ENCODE assay signal across 8 cellular contexts in the genomic region with DNA sequence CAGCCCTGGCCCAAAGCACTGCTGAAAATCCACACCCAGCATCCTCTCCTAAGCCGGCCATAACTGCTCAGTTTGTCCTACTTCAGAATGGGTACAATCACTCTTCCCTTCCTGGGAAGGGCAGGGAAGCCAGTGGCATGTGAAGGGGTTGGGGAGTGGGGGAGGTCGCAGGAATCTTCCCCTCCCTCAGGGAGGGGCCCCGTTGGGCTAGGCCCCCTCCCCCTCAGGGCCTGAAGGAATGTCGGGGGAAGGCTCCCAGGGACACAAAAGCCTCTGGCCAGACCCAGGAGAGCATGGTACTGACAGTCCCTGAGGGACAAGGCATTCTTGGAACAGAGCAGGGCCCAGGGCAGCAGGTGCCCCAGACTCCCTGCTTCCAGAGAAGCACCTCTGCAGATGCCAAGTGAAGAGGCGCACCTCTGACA. TPM values are rescaled to one million over a fixed set of nuclear protein-coding genes. Genes with fewer than 3 reads are reported as not detected.
DNase-seq lines count a peak whose midpoint lies in the region; ATAC-seq, FAIRE-seq and TF ChIP-seq lines count a peak whose summit lies in the region.

No MANE protein-coding gene starts in this region.

- peak overlapping the region; percentile 100 for H3K4me3 Mint-ChIP-seq in activated CD4-positive, alpha-beta T cell treated with anti-CD3 and anti-CD28 coated beads, Interleukin-2, amount 10 ng/mL, durations not matched to agents 24 days and 14 days
- peak overlapping the region; percentile 94 for H3K4me3 Mint-ChIP-seq in activated naive CD8-positive, alpha-beta T cell treated with anti-CD3 and anti-CD28 coated beads, Interleukin-2, amount 10 ng/mL, durations not matched to agents 7 days and 5 days

- H3K9me1 ChIP-seq in keratinocyte (ENCODE audit: control insufficient read depth, extremely low read depth, insufficient read depth, low read length): no peaks in the 10 kb centered on the region

- H2AFZ ChIP-seq in keratinocyte (ENCODE audit: control insufficient read depth, low read length): no peak overlapping the region

- H3K79me2 ChIP-seq in keratinocyte (ENCODE audit: control insufficient read depth, insufficient read depth, low read length): peaks cover 59% of the 10 kb centered on the region

- no peak for DNase-seq in activated CD4-positive, alpha-beta T cell treated with anti-CD3 and anti-CD28 coated beads, Interleukin-2, amount 10 ng/mL, durations not matched to agents 24 days and 14 days
- DNase-seq in activated CD4-positive, alpha-beta T cell treated with anti-CD3 and anti-CD28 coated beads for 4 hours: no peak
- no peak for DNase-seq in activated naive CD8-positive, alpha-beta T cell treated with anti-CD3 and anti-CD28 coated beads, Interleukin-2, amount 10 ng/mL, durations not matched to agents 7 days and 5 days
- DNase-seq in keratinocyte (ENCODE audit: low read depth, low spot score) (no peak), suprapubic skin (ENCODE audit: low spot score in 2 of 2) (no peak), NCI-H526 treated with DMSO at 0.1 percent for 48 hours (lab: John Stamatoyannopoulos, UW) (no peak), putamen (ENCODE audit: low spot score) (no peak)

- H3K36me3 ChIP-seq in keratinocyte (ENCODE audit: control insufficient read depth in 2 of 2, extremely low read depth in 1 of 2, insufficient read depth in 2 of 2, low read length in 2 of 2) (peaks cover 19 to 26% of the 10 kb centered on the region in 2 experiments), suprapubic skin (peaks cover 40% of the 10 kb centered on the region)

- H3K9me3 ChIP-seq in keratinocyte (ENCODE audit: control insufficient read depth, low read depth, low read length): no peaks in the 10 kb centered on the region
- H3K9me3 ChIP-seq in suprapubic skin: no peaks in the 10 kb centered on the region

- no peak for ATAC-seq in activated naive CD8-positive, alpha-beta T cell treated with anti-CD3 and anti-CD28 coated beads, Interleukin-2, amount 10 ng/mL, durations not matched to agents 7 days and 5 days (ENCODE audit: low read depth)
- no peak for ATAC-seq in GM19397 (IDR thresholded peaks at IDR 0.05; ENCODE audit: unreplicated experiment)

- dilution Hi-C loops in keratinocyte (cut with MboI; ENCODE audit: extremely low pct_ligation_motif_present, low sequenced_read_pairs): no loop called here

- peaks cover 49% of the 10 kb centered on the region for H3K36me3 Mint-ChIP-seq in activated CD4-positive, alpha-beta T cell treated with anti-CD3 and anti-CD28 coated beads, Interleukin-2, amount 10 ng/mL, durations not matched to agents 24 days and 14 days (ENCODE audit: low read depth)
- H3K36me3 Mint-ChIP-seq in activated naive CD8-positive, alpha-beta T cell treated with anti-CD3 and anti-CD28 coated beads, Interleukin-2, amount 10 ng/mL, durations not matched to agents 7 days and 5 days: peaks cover 28% of the 10 kb centered on the region

- H3K9me3 Mint-ChIP-seq in activated CD4-positive, alpha-beta T cell treated with anti-CD3 and anti-CD28 coated beads, Interleukin-2, amount 10 ng/mL, durations not matched to agents 24 days and 14 days: no peaks in the 10 kb centered on the region
- H3K9me3 Mint-ChIP-seq in activated naive CD8-positive, alpha-beta T cell treated with anti-CD3 and anti-CD28 coated beads, Interleukin-2, amount 10 ng/mL, durations not matched to agents 7 days and 5 days: no peaks in the 10 kb centered on the region

- H4K20me1 ChIP-seq in keratinocyte (ENCODE audit: control insufficient read depth, extremely low read depth, insufficient read depth, low read length): peaks cover 3% of the 10 kb centered on the region

- WGBS in suprapubic skin: 34% methylated on average over 2 of the region's 5 CpGs

- H3K4me2 ChIP-seq in keratinocyte (ENCODE audit: control insufficient read depth, extremely low read depth, insufficient read depth, low read depth, low read length): peak overlapping the region; percentile 99

- H3K27ac Mint-ChIP-seq in activated CD4-positive, alpha-beta T cell treated with anti-CD3 and anti-CD28 coated beads, Interleukin-2, amount 10 ng/mL, durations not matched to agents 24 days and 14 days: peak overlapping the region; percentile 90
- peak overlapping the region; percentile 86 for H3K27ac Mint-ChIP-seq in activated naive CD8-positive, alpha-beta T cell treated with anti-CD3 and anti-CD28 coated beads, Interleukin-2, amount 10 ng/mL, durations not matched to agents 7 days and 5 days

- POLR2A ChIA-PET in activated naive CD8-positive, alpha-beta T cell treated with anti-CD3 and anti-CD28 coated beads, Interleukin-2, amount 10 ng/mL, durations not matched to agents 7 days and 5 days (lab: Charles Lee): interaction anchor here (0.7 to 3.6 kb wide), 3 partner anchors 8 to 283 kb away, joined by 3 to 47 read pairs (median 37); a partner anchor contains a TSS

- peaks cover 38% of the 10 kb centered on the region for H3K4me1 Mint-ChIP-seq in activated CD4-positive, alpha-beta T cell treated with anti-CD3 and anti-CD28 coated beads, Interleukin-2, amount 10 ng/mL, durations not matched to agents 24 days and 14 days
- peaks cover 37% of the 10 kb centered on the region for H3K4me1 Mint-ChIP-seq in activated naive CD8-positive, alpha-beta T cell treated with anti-CD3 and anti-CD28 coated beads, Interleukin-2, amount 10 ng/mL, durations not matched to agents 7 days and 5 days

- H3K9ac ChIP-seq in keratinocyte (ENCODE audit: control insufficient read depth, extremely low read depth, insufficient read depth, low read length): peak overlapping the region; percentile 82

- peak overlapping the region; percentile 67 to 92 (median 79) for H3K4me3 ChIP-seq in keratinocyte (ENCODE audit: control insufficient read depth in 2 of 3, extremely low read depth in 1 of 3, insufficient read depth in 2 of 3, low read depth in 1 of 3, low read length in 3 of 3)
- H3K4me3 ChIP-seq in suprapubic skin: peak overlapping the region; percentile 80

- intact Hi-C loops in activated CD4-positive, alpha-beta T cell treated with anti-CD3 and anti-CD28 coated beads, Interleukin-2, amount 10 ng/mL, durations not matched to agents 24 days and 14 days (cut with micrococcal nuclease): loop anchor here (5.0 to 10.0 kb wide), 4 partner anchors 194 to 608 kb away; a partner anchor contains a TSS

- H3K4me1 ChIP-seq in keratinocyte (ENCODE audit: control insufficient read depth, extremely low read depth, insufficient read depth, low read length) (peaks cover 45% of the 10 kb centered on the region), suprapubic skin (peaks cover 38% of the 10 kb centered on the region)

- no peaks in the 10 kb centered on the region for H3K27me3 Mint-ChIP-seq in activated CD4-positive, alpha-beta T cell treated with anti-CD3 and anti-CD28 coated beads, Interleukin-2, amount 10 ng/mL, durations not matched to agents 24 days and 14 days
- no peaks in the 10 kb centered on the region for H3K27me3 Mint-ChIP-seq in activated naive CD8-positive, alpha-beta T cell treated with anti-CD3 and anti-CD28 coated beads, Interleukin-2, amount 10 ng/mL, durations not matched to agents 7 days and 5 days

- TF ChIP-seq CTCF in keratinocyte (optimal IDR thresholded peaks at IDR 0.05 in 1 of 3, IDR thresholded peaks at IDR 0.05 in 1 of 3, conservative IDR thresholded peaks at IDR 0.05 in 1 of 3; ENCODE audit: extremely low read depth in 1 of 3, insufficient read depth in 2 of 3, low read length in 3 of 3) (no peak), suprapubic skin (IDR thresholded peaks at IDR 0.05) (no peak)

- peak overlapping the region; percentile 75 for H3K27ac ChIP-seq in keratinocyte (ENCODE audit: control insufficient read depth, insufficient read depth, low read length)
- peak overlapping the region; percentile 96 for H3K27ac ChIP-seq in suprapubic skin

- FAIRE-seq in keratinocyte (lab: Jason Lieb, UNC): no peak

- TF ChIP-seq POLR2A in suprapubic skin (IDR thresholded peaks at IDR 0.05): no peak

- no peak for TF ChIP-seq EP300 in suprapubic skin (IDR thresholded peaks at IDR 0.05)

- H3K27me3 ChIP-seq in keratinocyte (ENCODE audit: control insufficient read depth, extremely low read depth, insufficient read depth, low read length) (no peaks in the 10 kb centered on the region), suprapubic skin (no peaks in the 10 kb centered on the region)

RNA-seq across cellular contexts. Expression of a gene that starts 1.2 kb away (rescaled TPM):
- 76.8 and 85.1 TPM in 2 replicates for total RNA-seq in activated CD4-positive, alpha-beta T cell treated with anti-CD3 and anti-CD28 coated beads, Interleukin-2, amount 10 ng/mL, durations not matched to agents 24 days and 14 days
- total RNA-seq in activated naive CD8-positive, alpha-beta T cell treated with anti-CD3 and anti-CD28 coated beads, Interleukin-2, amount 10 ng/mL, durations not matched to agents 7 days and 5 days: 10 to 100 TPM; 51.3 to 53.7 TPM
- polyA plus RNA-seq in keratinocyte: 277 to 331 TPM (median 283 TPM) in 3 replicates
- polyA plus RNA-seq in keratinocyte (2011; ENCODE audit: low read depth): 61.1 TPM
- polyA plus RNA-seq in keratinocyte (2011; cell fraction: cytosol; rRNA removed): 172 and 242 TPM in 2 replicates
- polyA plus RNA-seq in keratinocyte (2011; cell fraction: nucleus; rRNA removed): 291 and 315 TPM in 2 replicates
- polyA plus RNA-seq in keratinocyte (2012; ENCODE audit: low replicate concordance): 181 and 389 TPM in 2 replicates
- polyA minus RNA-seq in keratinocyte: 167 to 242 TPM (median 175 TPM) in 3 replicates
- 112 TPM for polyA minus RNA-seq in keratinocyte (2011; cell fraction: cytosol; rRNA and poly(A)+ RNA removed)
- polyA minus RNA-seq in keratinocyte (2011; cell fraction: nucleus; rRNA and poly(A)+ RNA removed): 91.7 and 106 TPM in 2 replicates
- 100 to 1,000 TPM; 149 to 434 (median 349) TPM for total RNA-seq in suprapubic skin

RNA-seq across cellular contexts. Expression of a gene that starts 7.8 kb away (rescaled TPM):
- total RNA-seq in activated CD4-positive, alpha-beta T cell treated with anti-CD3 and anti-CD28 coated beads, Interleukin-2, amount 10 ng/mL, durations not matched to agents 24 days and 14 days: 84.3 and 86.9 TPM in 2 replicates
- total RNA-seq in activated naive CD8-positive, alpha-beta T cell treated with anti-CD3 and anti-CD28 coated beads, Interleukin-2, amount 10 ng/mL, durations not matched to agents 7 days and 5 days: 100 to 1,000 TPM; 107 to 123 TPM
- polyA plus RNA-seq in keratinocyte: 13.6 to 102 TPM (median 84.2 TPM) in 3 replicates
- 0.67 TPM for polyA plus RNA-seq in keratinocyte (2011; ENCODE audit: low read depth)
- polyA plus RNA-seq in keratinocyte (2011; cell fraction: cytosol; rRNA removed): 28.1 and 35.5 TPM in 2 replicates
- 16.0 and 25.4 TPM in 2 replicates for polyA plus RNA-seq in keratinocyte (2011; cell fraction: nucleus; rRNA removed)
- 1.7 and 97.6 TPM in 2 replicates for polyA plus RNA-seq in keratinocyte (2012; ENCODE audit: low replicate concordance)
- 19.5 to 267 TPM (median 125 TPM) in 3 replicates for polyA minus RNA-seq in keratinocyte
- 29.9 TPM for polyA minus RNA-seq in keratinocyte (2011; cell fraction: cytosol; rRNA and poly(A)+ RNA removed)
- 6.6 and 9.9 TPM in 2 replicates for polyA minus RNA-seq in keratinocyte (2011; cell fraction: nucleus; rRNA and poly(A)+ RNA removed)
- 10 to 100 TPM in 1 of 4 donors, 1 to 10 TPM in 3; 5.8 to 11.6 (median 7.8) TPM for total RNA-seq in suprapubic skin

RNA-seq across cellular contexts. Expression of a gene that starts 23.0 kb away (rescaled TPM):
- 39.6 and 45.1 TPM in 2 replicates for total RNA-seq in activated CD4-positive, alpha-beta T cell treated with anti-CD3 and anti-CD28 coated beads, Interleukin-2, amount 10 ng/mL, durations not matched to agents 24 days and 14 days
- total RNA-seq in activated naive CD8-positive, alpha-beta T cell treated with anti-CD3 and anti-CD28 coated beads, Interleukin-2, amount 10 ng/mL, durations not matched to agents 7 days and 5 days: 10 to 100 TPM; 34.3 to 35.3 TPM
- 11.1 to 28.7 TPM (median 14.3 TPM) in 3 replicates for polyA plus RNA-seq in keratinocyte
- polyA plus RNA-seq in keratinocyte (2011; ENCODE audit: low read depth): 50.1 TPM
- polyA plus RNA-seq in keratinocyte (2011; cell fraction: cytosol; rRNA removed): 17.2 and 22.3 TPM in 2 replicates
- 17.7 and 22.2 TPM in 2 replicates for polyA plus RNA-seq in keratinocyte (2011; cell fraction: nucleus; rRNA removed)
- 28.0 and 42.0 TPM in 2 replicates for polyA plus RNA-seq in keratinocyte (2012; ENCODE audit: low replicate concordance)
- polyA minus RNA-seq in keratinocyte: 6.9 to 19.1 TPM (median 11.9 TPM) in 3 replicates
- polyA minus RNA-seq in keratinocyte (2011; cell fraction: cytosol; rRNA and poly(A)+ RNA removed): 10.0 TPM
- polyA minus RNA-seq in keratinocyte (2011; cell fraction: nucleus; rRNA and poly(A)+ RNA removed): 3.6 and 6.7 TPM in 2 replicates
- 10 to 100 TPM; 26.8 to 43.2 (median 40.3) TPM for total RNA-seq in suprapubic skin

RNA-seq across cellular contexts. Expression of a gene that starts 23.1 kb away (rescaled TPM):
- 54.0 and 56.2 TPM in 2 replicates for total RNA-seq in activated CD4-positive, alpha-beta T cell treated with anti-CD3 and anti-CD28 coated beads, Interleukin-2, amount 10 ng/mL, durations not matched to agents 24 days and 14 days
- total RNA-seq in activated naive CD8-positive, alpha-beta T cell treated with anti-CD3 and anti-CD28 coated beads, Interleukin-2, amount 10 ng/mL, durations not matched to agents 7 days and 5 days: 10 to 100 TPM; 84.8 to 88.2 TPM
- polyA plus RNA-seq in keratinocyte: 5.9 to 6.7 TPM (median 6.1 TPM) in 3 replicates
- 5.7 TPM for polyA plus RNA-seq in keratinocyte (2011; ENCODE audit: low read depth)
- 2.6 and 2.8 TPM in 2 replicates for polyA plus RNA-seq in keratinocyte (2011; cell fraction: cytosol; rRNA removed)
- polyA plus RNA-seq in keratinocyte (2011; cell fraction: nucleus; rRNA removed): 39.1 and 48.7 TPM in 2 replicates
- polyA plus RNA-seq in keratinocyte (2012; ENCODE audit: low replicate concordance): 7.4 and 8.6 TPM in 2 replicates
- polyA minus RNA-seq in keratinocyte: 33.6 to 55.6 TPM (median 44.6 TPM) in 3 replicates
- polyA minus RNA-seq in keratinocyte (2011; cell fraction: cytosol; rRNA and poly(A)+ RNA removed): 3.6 TPM
- polyA minus RNA-seq in keratinocyte (2011; cell fraction: nucleus; rRNA and poly(A)+ RNA removed): 38.3 and 53.9 TPM in 2 replicates
- 100 to 1,000 TPM in 1 of 4 donors, 10 to 100 TPM in 3; 44.2 to 132 (median 65.5) TPM for total RNA-seq in suprapubic skin

RNA-seq across cellular contexts. Expression of a gene that starts 29.0 kb away (rescaled TPM):
- total RNA-seq in activated CD4-positive, alpha-beta T cell treated with anti-CD3 and anti-CD28 coated beads, Interleukin-2, amount 10 ng/mL, durations not matched to agents 24 days and 14 days: not detected in 2 replicates
- total RNA-seq in activated naive CD8-positive, alpha-beta T cell treated with anti-CD3 and anti-CD28 coated beads, Interleukin-2, amount 10 ng/mL, durations not matched to agents 7 days and 5 days: not detected
- polyA plus RNA-seq in keratinocyte: 0.07 TPM in 1 of 3 replicates, not detected in the others
- not detected for polyA plus RNA-seq in keratinocyte (2011; ENCODE audit: low read depth)
- polyA plus RNA-seq in keratinocyte (2011; cell fraction: cytosol; rRNA removed): 0.04 TPM in 1 of 2 replicates, not detected in the other
- not detected in 2 replicates for polyA plus RNA-seq in keratinocyte (2011; cell fraction: nucleus; rRNA removed)
- polyA plus RNA-seq in keratinocyte (2012; ENCODE audit: low replicate concordance): not detected in 2 replicates
- polyA minus RNA-seq in keratinocyte: 1.3 to 3.4 TPM in 2 of 3 replicates, not detected in the other
- not detected for polyA minus RNA-seq in keratinocyte (2011; cell fraction: cytosol; rRNA and poly(A)+ RNA removed)
- not detected in 2 replicates for polyA minus RNA-seq in keratinocyte (2011; cell fraction: nucleus; rRNA and poly(A)+ RNA removed)
- not detected for total RNA-seq in suprapubic skin
